1 cellular context compared by ENCODE assay signal in genomic region chr1:180310095-180310494, GRCh38.
TF ChIP-seq lines count a peak whose summit lies in the region.

No MANE protein-coding gene starts in this region.

TF ChIP-seq in HepG2, 621 proteins besides CTCF, POLR2A, EP300 and RAD21 (continued from another document and continues in another):
- TF ChIP-seq POGZ (CRISPR knock-in tag; IDR thresholded peaks at IDR 0.05) (peak; percentile 47; the same call in 1 of the 2 replicates), ZNF20 (CRISPR knock-in tag; IDR thresholded peaks at IDR 0.05) (no peak), KDM1A (CRISPR knock-in tag; IDR thresholded peaks at IDR 0.05) (peak; percentile 69; the same call in 1 of the 2 replicates), HMG20B (CRISPR knock-in tag; conservative IDR thresholded peaks at IDR 0.05) (no peak), ZNF687 (CRISPR knock-in tag; IDR thresholded peaks at IDR 0.05) (no peak), FOSL2 (CRISPR knock-in tag; IDR thresholded peaks at IDR 0.05) (peak; percentile 92), PLSCR1 (CRISPR knock-in tag; IDR thresholded peaks at IDR 0.05; ENCODE audit: borderline replicate concordance) (no peak), NCOA2 (CRISPR knock-in tag; IDR thresholded peaks at IDR 0.05) (peak; percentile 38; the same call in 1 of the 2 replicates), TP53 (CRISPR knock-in tag; conservative IDR thresholded peaks at IDR 0.05) (no peak), RFX5 (IDR thresholded peaks at IDR 0.05; ENCODE audit: low read depth, low read length) (no peak), NFIC (IDR thresholded peaks at IDR 0.05; ENCODE audit: low read length) (no peak), ZNF335 (CRISPR knock-in tag; IDR thresholded peaks at IDR 0.05) (no peak), SNAPC2 (CRISPR knock-in tag; IDR thresholded peaks at IDR 0.05) (no peak), TFAP4 (IDR thresholded peaks at IDR 0.05; ENCODE audit: borderline replicate concordance, low read depth) (no peak), SIX4 (CRISPR knock-in tag; IDR thresholded peaks at IDR 0.05) (no peak), ZBED4 (CRISPR knock-in tag; IDR thresholded peaks at IDR 0.05; ENCODE audit: borderline replicate concordance) (no peak), THAP11 (CRISPR knock-in tag; IDR thresholded peaks at IDR 0.05) (0 out of 2 replicates have a peak, but pooled peaks have one; percentile 14), FOXP4 (CRISPR knock-in tag; IDR thresholded peaks at IDR 0.05) (peak; percentile 83), ZBTB10 (CRISPR knock-in tag; IDR thresholded peaks at IDR 0.05; ENCODE audit: borderline replicate concordance) (no peak), NFYC (CRISPR knock-in tag; IDR thresholded peaks at IDR 0.05) (no peak), NR2F1 (CRISPR knock-in tag; IDR thresholded peaks at IDR 0.05) (0 out of 4 replicates have a peak, but pooled peaks of 1 of the 2 experiments have one; percentile 26), CEBPG (CRISPR knock-in tag; IDR thresholded peaks at IDR 0.05) (peak; percentile 90), ZNF350 (CRISPR knock-in tag; IDR thresholded peaks at IDR 0.05; ENCODE audit: borderline replicate concordance, low read depth) (no peak), SMC3 (IDR thresholded peaks at IDR 0.05; ENCODE audit: low read length) (peak; percentile 11; the same call in 1 of the 2 replicates), MAZ (IDR thresholded peaks at IDR 0.05; ENCODE audit: borderline replicate concordance, low read depth, low read length) (no peak), MAZ (CRISPR knock-in tag; IDR thresholded peaks at IDR 0.05; ENCODE audit: low read depth) (no peak), RXRB (CRISPR knock-in tag; IDR thresholded peaks at IDR 0.05; ENCODE audit: borderline replicate concordance) (0 out of 2 replicates have a peak, but pooled peaks have one; percentile 12), NR2C2 (CRISPR knock-in tag; IDR thresholded peaks at IDR 0.05; ENCODE audit: borderline replicate concordance) (peak; percentile 66), KLF11 (CRISPR knock-in tag; IDR thresholded peaks at IDR 0.05) (no peak), ZFP36 (IDR thresholded peaks at IDR 0.05; ENCODE audit: borderline replicate concordance, low read depth, low read length, partially characterized antibody) (no peak), ZBTB1 (CRISPR knock-in tag; IDR thresholded peaks at IDR 0.05; ENCODE audit: borderline replicate concordance) (no peak), ZBTB33 (CRISPR knock-in tag; IDR thresholded peaks at IDR 0.05) (peak; percentile 67; the same call in 1 of the 2 replicates), ZNF256 (CRISPR knock-in tag; conservative IDR thresholded peaks at IDR 0.05) (no peak), TBL1XR1 (IDR thresholded peaks at IDR 0.05; ENCODE audit: borderline replicate concordance, low read length, partially characterized antibody) (no peak), TBX2 (CRISPR knock-in tag; IDR thresholded peaks at IDR 0.05; ENCODE audit: borderline replicate concordance) (no peak), CHD4 (IDR thresholded peaks at IDR 0.05; ENCODE audit: borderline replicate concordance, low read length) (no peak), TCF7 (IDR thresholded peaks at IDR 0.05; ENCODE audit: low read depth) (no peak), NR2F6 (IDR thresholded peaks at IDR 0.05) (no peak), NR2F6 (CRISPR knock-in tag; IDR thresholded peaks at IDR 0.05) (no peak; the same call in 1 of the 2 replicates), PITX1 (CRISPR knock-in tag; IDR thresholded peaks at IDR 0.05) (no peak), MYC (CRISPR knock-in tag; IDR thresholded peaks at IDR 0.05; ENCODE audit: borderline replicate concordance) (no peak), DPF2 (CRISPR knock-in tag; IDR thresholded peaks at IDR 0.05; ENCODE audit: borderline replicate concordance, low read depth) (no peak), ZNF644 (CRISPR knock-in tag; IDR thresholded peaks at IDR 0.05; ENCODE audit: low read depth) (0 out of 2 replicates have a peak, but pooled peaks have one; percentile 15), TOPORS (CRISPR knock-in tag; IDR thresholded peaks at IDR 0.05) (no peak), FOXP1 (IDR thresholded peaks at IDR 0.05) (no peak), FOXP1 (CRISPR knock-in tag; IDR thresholded peaks at IDR 0.05) (peak; percentile 87), U2AF1 (optimal IDR thresholded peaks at IDR 0.05; ENCODE audit: low read depth, low read length) (no peak), ZNF770 (CRISPR knock-in tag; IDR thresholded peaks at IDR 0.05) (peak; percentile 61; the same call in 1 of the 2 replicates), HOXA3 (CRISPR knock-in tag; IDR thresholded peaks at IDR 0.05) (peak; percentile 51; the same call in 1 of the 2 replicates), HHEX (CRISPR knock-in tag; IDR thresholded peaks at IDR 0.05) (no peak)
